In genomic region chr2:72109291-72109690, GRCh38 we compare ENCODE assay signal across 28 cellular contexts. TPM values are rescaled to one million over a fixed set of nuclear protein-coding genes. Genes with fewer than 3 reads are reported as not detected.
"Had no signal": no experiment of that assay in that cellular context is flagged by ENCODE, and none has a peak within 500 bp of the region (broad histone marks: within the 10 kb centered on the region; RNA-seq: fewer than 3 reads in every experiment).

No MANE protein-coding gene starts in this region.

- H3K9me3 Mint-ChIP-seq: stimulated activated naive CD8-positive, alpha-beta T cell treated with anti-CD3 and anti-CD28 coated beads, Interleukin-15, Interleukin-2, amounts not matched to agents 100 ng/mL and 50 ng/mL, for 24 hours had no signal

- H3K4me1 ChIP-seq: adrenal gland, ascending aorta, lower lobe of right lung, neural progenitor cell, psoas muscle, thyroid gland had no signal

- DNase-seq: activated B cell treated with CpG ODN at 0.5 μM for 24 hours; activated CD4-positive, alpha-beta T cell treated with anti-CD3 and anti-CD28 coated beads for 36 hours; activated CD4-positive, alpha-beta T cell treated with anti-CD3 and anti-CD28 coated beads, Interleukin-2, amount 50 U/mL, for 4 hours; activated gamma-delta T cell treated with Interleukin-2 at 50 U/mL for 16 hours; adrenal gland; cortex of kidney; foreskin melanocyte; glutamatergic neuron; hippocampal formation; left colon; lower lobe of right lung; naive thymus-derived CD8-positive, alpha-beta T cell; ovary; psoas muscle; right cardiac atrium; stimulated activated CD4-positive, alpha-beta T cell treated with anti-CD3 and anti-CD28 coated beads, Interleukin-12 subunit alpha, Interleukin-12 subunit beta, amount 100 ng/mL, for 4 hours; stimulated activated CD4-positive, alpha-beta T cell treated with anti-CD3 and anti-CD28 coated beads, Interleukin-4, amount 100 ng/mL, for 4 hours; substantia nigra; SW 1271; T-helper 17 cell; thyroid gland had no signal

- H3K36me3 Mint-ChIP-seq: activated naive CD8-positive, alpha-beta T cell; mesothelial cell of epicardium; naive thymus-derived CD8-positive, alpha-beta T cell; neural progenitor cell had no signal

- H3K36me3 ChIP-seq: adrenal gland, ascending aorta, lower lobe of right lung, neural progenitor cell, ovary, thyroid gland had no signal

- H3K4me3 ChIP-seq: adrenal gland, ascending aorta, lower lobe of right lung, neural progenitor cell, ovary, psoas muscle, SK-N-MC, thyroid gland had no signal

- H3K4me2 ChIP-seq: neural progenitor cell had no signal

- H3K9ac ChIP-seq: neural progenitor cell had no signal

- H3K4me1 Mint-ChIP-seq: activated B cell treated with CpG ODN at 0.5 μM for 24 hours; activated CD4-positive, alpha-beta T cell treated with anti-CD3 and anti-CD28 coated beads for 36 hours; naive thymus-derived CD8-positive, alpha-beta T cell; T-helper 17 cell had no signal

- H3K27ac ChIP-seq: adrenal gland, ascending aorta, lower lobe of right lung, neural progenitor cell, ovary, psoas muscle, SK-N-MC, thyroid gland had no signal

- H3K9me3 ChIP-seq: adrenal gland, ascending aorta, lower lobe of right lung, ovary, psoas muscle, thyroid gland had no signal

- H3K27me3 ChIP-seq: adrenal gland, ascending aorta, neural progenitor cell, ovary, thyroid gland had no signal

- H2AFZ ChIP-seq: neural progenitor cell had no signal

- ATAC-seq: activated CD4-positive, alpha-beta T cell treated with anti-CD3 and anti-CD28 coated beads for 36 hours; esophagus mucosa; left colon; lower lobe of right lung; naive thymus-derived CD8-positive, alpha-beta T cell; psoas muscle; right cardiac atrium; T-helper 17 cell had no signal

- H3K27ac Mint-ChIP-seq: activated B cell treated with CpG ODN at 0.5 μM for 24 hours; activated CD4-positive, alpha-beta T cell treated with anti-CD3 and anti-CD28 coated beads for 36 hours; activated naive CD8-positive, alpha-beta T cell; mesothelial cell of epicardium; naive thymus-derived CD8-positive, alpha-beta T cell; neural progenitor cell; stimulated activated naive CD8-positive, alpha-beta T cell treated with anti-CD3 and anti-CD28 coated beads, Interleukin-15, Interleukin-2, amounts not matched to agents 100 ng/mL and 50 ng/mL, for 24 hours; T-helper 17 cell had no signal

- H3K4me3 Mint-ChIP-seq: activated B cell treated with CpG ODN at 0.5 μM for 24 hours; activated CD4-positive, alpha-beta T cell treated with anti-CD3 and anti-CD28 coated beads for 36 hours; activated naive CD8-positive, alpha-beta T cell; mesothelial cell of epicardium; naive thymus-derived CD8-positive, alpha-beta T cell; neural progenitor cell; stimulated activated naive CD8-positive, alpha-beta T cell treated with anti-CD3 and anti-CD28 coated beads, Interleukin-15, Interleukin-2, amounts not matched to agents 100 ng/mL and 50 ng/mL, for 24 hours; T-helper 17 cell had no signal

RNA-seq across cellular contexts. Expression of gene CYP26B1, which starts 38.4 kb away (rescaled TPM):
- total RNA-seq: activated B cell treated with CpG ODN at 0.5 μM for 24 hours; activated CD4-positive, alpha-beta T cell treated with anti-CD3 and anti-CD28 coated beads for 36 hours; naive thymus-derived CD8-positive, alpha-beta T cell; T-helper 17 cell had no signal
